In the genomic region with DNA sequence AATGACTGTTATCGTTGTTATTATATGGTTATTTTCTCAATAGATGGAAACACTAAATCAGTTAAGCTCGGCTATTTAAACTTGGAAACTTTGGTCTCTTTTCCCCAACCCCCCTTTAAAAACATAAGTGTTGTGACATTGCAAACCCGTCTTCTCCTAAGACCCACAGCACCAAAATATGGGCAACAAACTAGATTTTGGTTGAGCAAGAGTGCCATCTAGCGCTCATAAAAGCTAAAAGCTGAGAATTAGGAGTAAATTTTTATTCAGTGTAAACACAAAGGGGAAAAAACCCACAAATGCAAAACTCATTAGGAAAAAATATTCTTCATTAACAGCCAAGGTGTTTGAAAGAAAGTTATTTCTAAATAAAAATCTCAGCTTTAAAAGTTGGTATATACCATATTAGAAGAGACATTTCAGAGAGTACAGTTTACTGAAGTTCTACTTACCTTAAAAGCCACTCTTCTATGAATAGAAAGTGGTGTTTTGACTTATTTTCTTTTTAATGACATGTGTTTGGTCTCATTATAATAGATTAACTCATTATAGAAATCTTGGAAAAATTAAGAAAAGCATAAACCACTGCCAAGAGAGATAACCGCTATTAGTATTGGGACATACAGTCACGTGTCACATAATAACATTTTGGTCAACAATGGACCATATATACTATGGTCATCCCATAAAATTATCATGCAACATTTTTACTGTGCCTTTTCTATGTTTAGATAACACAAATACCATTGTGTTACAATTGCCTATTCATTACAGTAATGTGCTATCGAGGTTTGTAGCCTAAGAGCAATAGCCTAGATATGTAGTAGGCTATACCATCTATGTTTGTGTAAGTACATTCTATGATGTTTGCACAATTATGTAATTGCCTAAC, we compare ENCODE assay signal across 8 cellular contexts. TPM values are rescaled to one million over a fixed set of nuclear protein-coding genes. Genes with fewer than 3 reads are reported as not detected.
DNase-seq lines count a peak whose midpoint lies in the region; ATAC-seq, FAIRE-seq and TF ChIP-seq lines count a peak whose summit lies in the region.

No MANE protein-coding gene starts in this region.

- H3K9me3 ChIP-seq in WERI-Rb-1 (ENCODE audit: severe bottlenecking) = no peaks in the 10 kb centered on the region

- H3K4me3 ChIP-seq in AG10803 (ENCODE audit: low read length) (no peak overlapping the region), WERI-Rb-1 (ENCODE audit: low read depth, low read length) (no peak overlapping the region)

- H3K27me3 ChIP-seq in WERI-Rb-1 (ENCODE audit: insufficient read depth, low read depth, severe bottlenecking) = no peaks in the 10 kb centered on the region

- peak; percentile 76 for DNase-seq in AG10803 (ENCODE audit: low read depth)
- DNase-seq in GM12892 (ENCODE audit: insufficient read length) = no peak
- DNase-seq in NCI-H2171 treated with DMSO at 0.1 percent for 48 hours (lab: John Stamatoyannopoulos, UW) = peak; percentile 66
- peak; percentile 30 for DNase-seq in WERI-Rb-1
- peak; percentile 56 for DNase-seq in mucosa of gallbladder (ENCODE audit: low spot score)
- no peak for DNase-seq in UCSD-AML1 (lab: John Stamatoyannopoulos, UW; ENCODE audit: unreplicated experiment)

- peak; percentile 74 for TF ChIP-seq CTCF in AG10803 (conservative IDR thresholded peaks at IDR 0.05; ENCODE audit: low read length)
- peak; percentile 28; the same call in 1 of the 2 replicates for TF ChIP-seq CTCF in WERI-Rb-1 (IDR thresholded peaks at IDR 0.05; ENCODE audit: low read depth, low read length)

- H3K27ac ChIP-seq in WERI-Rb-1 = no peak overlapping the region

- peak; percentile 72 for FAIRE-seq in GM12892 (lab: Jason Lieb, UNC)
- FAIRE-seq in endometrium (lab: Jason Lieb, UNC) = peak; percentile 94

- H3K36me3 ChIP-seq in WERI-Rb-1 = no peaks in the 10 kb centered on the region

- no peak for TF ChIP-seq POLR2A in GM12892 (IDR thresholded peaks at IDR 0.05; ENCODE audit: low read depth, low read length)

- no peak for ATAC-seq in HG03520 (IDR thresholded peaks at IDR 0.05; ENCODE audit: unreplicated experiment)

RNA-seq across cellular contexts. Expression of gene SESN1, which starts 21.1 kb away (rescaled TPM):
- polyA plus RNA-seq in GM12892 (2012; ENCODE audit: missing spikeins) = 8.2 TPM
- 33.1 TPM for total RNA-seq in mucosa of gallbladder

RNA-seq across cellular contexts. Expression of gene CEP57L1, which starts 21.7 kb away (rescaled TPM):
- polyA plus RNA-seq in GM12892 (2012; ENCODE audit: missing spikeins) = 19.9 TPM
- 11.5 TPM for total RNA-seq in mucosa of gallbladder

Comparison
In these comparisons a context has a peak if more than half of its experiments do, and no peak if none do; other contexts are left out.
1. DNase-seq: peak in AG10803 (single experiment), NCI-H2171 treated with DMSO at 0.1 percent for 48 hours (single experiment), WERI-Rb-1 (single experiment) and mucosa of gallbladder (single experiment); none in GM12892 (single experiment) and UCSD-AML1 (single experiment).